Comparison of ENCODE assay signal across 21 cellular contexts in the genomic region with DNA sequence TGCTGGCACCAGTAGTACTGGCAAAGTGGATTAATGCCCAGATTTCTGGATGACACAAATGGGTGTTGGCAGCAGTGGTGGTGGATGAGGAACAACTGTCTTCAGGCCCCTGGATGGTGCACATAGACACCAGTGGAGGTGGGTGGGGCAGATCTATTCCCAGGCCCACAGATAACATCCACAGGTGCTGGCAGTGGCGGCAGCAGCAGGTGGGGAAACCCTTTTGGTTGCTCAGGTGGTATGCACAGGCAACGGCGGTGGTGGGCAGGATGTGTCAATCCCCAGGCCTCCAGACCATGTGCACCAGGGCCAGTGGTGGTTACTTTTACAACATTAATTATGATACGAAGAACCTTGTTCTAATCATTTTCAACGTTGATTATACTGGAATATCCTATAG. TPM values are rescaled to one million over a fixed set of nuclear protein-coding genes. Genes with fewer than 3 reads are reported as not detected.
"Had no signal": no experiment of that assay in that cellular context is flagged by ENCODE, and none has a peak within 500 bp of the region (broad histone marks: within the 10 kb centered on the region; RNA-seq: fewer than 3 reads in every experiment).

No MANE protein-coding gene starts in this region.

- H3K4me1 Mint-ChIP-seq: immature natural killer cell; naive thymus-derived CD4-positive, alpha-beta T cell; stimulated activated naive B cell treated with anti-CD40 and anti-IgM and Interleukin-4, amounts not matched to agents 10 μg/mL and 1 μg/mL and 100 μg/mL, for 72 hours; stimulated activated naive CD8-positive, alpha-beta T cell treated with anti-CD3 and anti-CD28 coated beads, Interleukin-15, amount 100 ng/mL, for 72 hours had no signal

- H3K27ac Mint-ChIP-seq: immature natural killer cell; naive thymus-derived CD4-positive, alpha-beta T cell; nephron progenitor cell; stimulated activated naive B cell treated with anti-CD40 and anti-IgM and Interleukin-4, amounts not matched to agents 10 μg/mL and 1 μg/mL and 100 μg/mL, for 72 hours had no signal

- ATAC-seq: left colon; left ventricle myocardium superior; naive thymus-derived CD4-positive, alpha-beta T cell; sciatic nerve; stimulated activated naive B cell treated with anti-CD40 and anti-IgM and Interleukin-4, amounts not matched to agents 10 μg/mL and 1 μg/mL and 100 μg/mL, for 72 hours; stimulated activated naive CD8-positive, alpha-beta T cell treated with anti-CD3 and anti-CD28 coated beads, Interleukin-15, amount 100 ng/mL, for 72 hours; upper lobe of right lung had no signal

- H3K27ac ChIP-seq: dorsolateral prefrontal cortex, neutrophil, testis, tibial nerve, upper lobe of right lung, vagina had no signal

- H3K4me1 ChIP-seq: testis, tibial nerve, upper lobe of right lung, vagina had no signal

- H3K36me3 Mint-ChIP-seq: immature natural killer cell; naive thymus-derived CD4-positive, alpha-beta T cell; stimulated activated naive B cell treated with anti-CD40 and anti-IgM and Interleukin-4, amounts not matched to agents 10 μg/mL and 1 μg/mL and 100 μg/mL, for 72 hours had no signal

- H3K9me3 Mint-ChIP-seq: immature natural killer cell, nephron progenitor cell had no signal

- H3K36me3 ChIP-seq: esophagus squamous epithelium, neutrophil, tibial nerve, upper lobe of right lung, vagina had no signal

- H3K4me3 ChIP-seq: dorsolateral prefrontal cortex, esophagus squamous epithelium, lung, testis, tibial nerve, upper lobe of right lung, vagina had no signal

- H3K27me3 ChIP-seq: dorsolateral prefrontal cortex, esophagus squamous epithelium, neutrophil, testis, tibial nerve, upper lobe of right lung, vagina had no signal

- H3K27me3 Mint-ChIP-seq: naive thymus-derived CD4-positive, alpha-beta T cell; stimulated activated naive B cell treated with anti-CD40 and anti-IgM and Interleukin-4, amounts not matched to agents 10 μg/mL and 1 μg/mL and 100 μg/mL, for 72 hours; stimulated activated naive CD8-positive, alpha-beta T cell treated with anti-CD3 and anti-CD28 coated beads, Interleukin-15, amount 100 ng/mL, for 72 hours had no signal

- H3K9me3 ChIP-seq: esophagus squamous epithelium, neutrophil, testis, tibial nerve, upper lobe of right lung, vagina had no signal

- DNase-seq: cortex of kidney; dorsolateral prefrontal cortex; effector CD8-positive, alpha-beta T cell; esophagus squamous epithelium; foreskin fibroblast; immature natural killer cell; left colon; left ventricle myocardium superior; naive thymus-derived CD4-positive, alpha-beta T cell; nephron progenitor cell; stimulated activated CD4-positive, alpha-beta T cell treated with anti-CD3 and anti-CD28 coated beads, Interleukin-2, amount 100 ng/mL, for 24 hours; stimulated activated CD4-positive, alpha-beta T cell treated with anti-CD3 and anti-CD28 coated beads, Interleukin-4, amount 100 ng/mL, for 4 hours; stimulated activated naive B cell treated with anti-CD40 and anti-IgM and Interleukin-4, amounts not matched to agents 10 μg/mL and 1 μg/mL and 100 μg/mL, for 72 hours; stimulated activated naive CD8-positive, alpha-beta T cell treated with anti-CD3 and anti-CD28 coated beads, Interleukin-15, amount 100 ng/mL, for 72 hours; testis; upper lobe of right lung had no signal

- H3K4me3 Mint-ChIP-seq: immature natural killer cell; naive thymus-derived CD4-positive, alpha-beta T cell; nephron progenitor cell; stimulated activated naive B cell treated with anti-CD40 and anti-IgM and Interleukin-4, amounts not matched to agents 10 μg/mL and 1 μg/mL and 100 μg/mL, for 72 hours; stimulated activated naive CD8-positive, alpha-beta T cell treated with anti-CD3 and anti-CD28 coated beads, Interleukin-15, amount 100 ng/mL, for 72 hours had no signal

RNA-seq across cellular contexts. Expression of gene FAT4, which starts 48.9 kb away (rescaled TPM):
- polyA plus RNA-seq: naive thymus-derived CD4-positive, alpha-beta T cell had no signal
